In genomic region chr10:110833941-110834621, GRCh38 we compare ENCODE assay signal across 10 cellular contexts. TPM values are rescaled to one million over a fixed set of nuclear protein-coding genes. Genes with fewer than 3 reads are reported as not detected.
DNase-seq lines count a peak whose midpoint lies in the region; TF ChIP-seq lines count a peak whose summit lies in the region.
"Had no signal": no experiment of that assay in that cellular context is flagged by ENCODE, and none has a peak within 500 bp of the region (broad histone marks: within the 10 kb centered on the region; RNA-seq: fewer than 3 reads in every experiment).

No MANE protein-coding gene starts in this region.

- peak overlapping the region; percentile 71 for H3K27ac Mint-ChIP-seq in activated naive CD4-positive, alpha-beta T cell treated with anti-CD3 and anti-CD28 coated beads, Interleukin-2, amount 50 U/mL, for 24 hours
- H3K27ac Mint-ChIP-seq in endothelial cell (ENCODE audit: unreplicated experiment) (peak overlapping the region; percentile 72), nephron (peak overlapping the region; percentile 81 to 97 (median 90))

- peaks cover 32 to 55% (median 42%) of the 10 kb centered on the region in 4 donors for H3K4me1 ChIP-seq in transverse colon

- no peak for DNase-seq in activated naive CD4-positive, alpha-beta T cell treated with anti-CD3 and anti-CD28 coated beads, Interleukin-2, amount 50 U/mL, for 16 hours
- DNase-seq in endothelial cell (ENCODE audit: low spot score) (no peak), transverse colon (no peak), brain microvascular endothelial cell (no peak), D341Med (ENCODE audit: low spot score) (no peak), NCI-H1694 (lab: John Stamatoyannopoulos, UW) (no peak)
- DNase-seq: SHP77 had no signal

- H3K27ac ChIP-seq in transverse colon = peak overlapping the region; percentile 80 to 91 (median 90)
- no peak overlapping the region for H3K27ac ChIP-seq in brain microvascular endothelial cell
- H3K27ac ChIP-seq: VCaP had no signal

- H3K36me3 Mint-ChIP-seq in activated naive CD4-positive, alpha-beta T cell treated with anti-CD3 and anti-CD28 coated beads, Interleukin-2, amount 50 U/mL, for 24 hours = no peaks in the 10 kb centered on the region
- H3K36me3 Mint-ChIP-seq in endothelial cell (ENCODE audit: low read depth, unreplicated experiment) (no peaks in the 10 kb centered on the region), nephron (ENCODE audit: low read depth) (no peaks in the 10 kb centered on the region)

- H3K36me3 ChIP-seq in transverse colon (no peaks in the 10 kb centered on the region), brain microvascular endothelial cell (replicated peaks) (no peaks in the 10 kb centered on the region)

- H3K4me3 Mint-ChIP-seq in activated naive CD4-positive, alpha-beta T cell treated with anti-CD3 and anti-CD28 coated beads, Interleukin-2, amount 50 U/mL, for 24 hours = no peak overlapping the region
- H3K4me3 Mint-ChIP-seq in endothelial cell (ENCODE audit: unreplicated experiment) (no peak overlapping the region), nephron (no peak overlapping the region)

- no peak for TF ChIP-seq POLR2A in transverse colon (IDR thresholded peaks at IDR 0.05)

- in situ Hi-C loops in transverse colon (cut with MboI; ENCODE audit: low pct_ligation_motif_present in 1 of 4, low pct_unique_long_range_greater_than_20kb in 1 of 4, low sequenced_read_pairs in 3 of 4) = no loop called here
- in situ Hi-C loops in brain microvascular endothelial cell (cut with HindIII; ENCODE audit: low pct_ligation_motif_present, low sequenced_read_pairs) = no loop called here

- TF ChIP-seq EP300 in transverse colon (IDR thresholded peaks at IDR 0.05; ENCODE audit: low read depth) = no peak

- no peaks in the 10 kb centered on the region for H3K9me3 ChIP-seq in transverse colon

- H3K9me3 Mint-ChIP-seq in activated naive CD4-positive, alpha-beta T cell treated with anti-CD3 and anti-CD28 coated beads, Interleukin-2, amount 50 U/mL, for 24 hours = no peaks in the 10 kb centered on the region
- H3K9me3 Mint-ChIP-seq in endothelial cell (ENCODE audit: unreplicated experiment) = no peaks in the 10 kb centered on the region
- H3K9me3 Mint-ChIP-seq in nephron = no peaks in the 10 kb centered on the region

- no peaks in the 10 kb centered on the region for H3K27me3 Mint-ChIP-seq in activated naive CD4-positive, alpha-beta T cell treated with anti-CD3 and anti-CD28 coated beads, Interleukin-2, amount 50 U/mL, for 24 hours
- peaks cover 3% of the 10 kb centered on the region for H3K27me3 Mint-ChIP-seq in endothelial cell (ENCODE audit: unreplicated experiment)
- peaks cover 4% of the 10 kb centered on the region for H3K27me3 Mint-ChIP-seq in nephron (ENCODE audit: low read depth)

- H3K4me3 ChIP-seq in transverse colon (no peak overlapping the region), brain microvascular endothelial cell (ENCODE audit: low read depth, low read length) (no peak overlapping the region)

- peaks cover 47% of the 10 kb centered on the region for H3K4me1 Mint-ChIP-seq in activated naive CD4-positive, alpha-beta T cell treated with anti-CD3 and anti-CD28 coated beads, Interleukin-2, amount 50 U/mL, for 24 hours
- H3K4me1 Mint-ChIP-seq in endothelial cell (ENCODE audit: unreplicated experiment) (peaks cover 27% of the 10 kb centered on the region), nephron (peaks cover 53% of the 10 kb centered on the region)

- no peak for TF ChIP-seq CTCF in endothelial cell (IDR thresholded peaks at IDR 0.05; ENCODE audit: unreplicated experiment)
- no peak for TF ChIP-seq CTCF in nephron (IDR thresholded peaks at IDR 0.05; ENCODE audit: unreplicated experiment in 3 of 3)
- no peak for TF ChIP-seq CTCF in transverse colon (IDR thresholded peaks at IDR 0.05)
- TF ChIP-seq CTCF in brain microvascular endothelial cell (IDR thresholded peaks at IDR 0.05; ENCODE audit: low read depth, low read length, missing control alignments) = no peak

- 78 to 95% methylated on average over 6 to 14 of the region's 14 CpGs for WGBS in transverse colon (ENCODE audit: low coverage in 1 of 2), 2 donors

- intact Hi-C loops in transverse colon (cut with DNase I; ENCODE audit: low total_unique reads) = no loop called here

- H3K27me3 ChIP-seq in transverse colon = no peaks in the 10 kb centered on the region
- no peaks in the 10 kb centered on the region for H3K27me3 ChIP-seq in brain microvascular endothelial cell (replicated peaks)

RNA-seq across cellular contexts. Expression of gene PDCD4, which starts 37.6 kb away (rescaled TPM):
- total RNA-seq in endothelial cell (ENCODE audit: unreplicated experiment) = 50.4 TPM
- total RNA-seq in transverse colon = 100 to 1,000 TPM in 3 of 4 donors, 10 to 100 TPM in 1; 98.3 to 724 (median 511) TPM
